ENCODE assay signal across 8 cellular contexts in genomic region chr16:68074850-68075249, GRCh38. TPM values are rescaled to one million over a fixed set of nuclear protein-coding genes. Genes with fewer than 3 reads are reported as not detected.
A peak's percentile ranks its signal among the peaks of the same experiment; 100 is the strongest.
DNase-seq lines count a peak whose midpoint lies in the region; ATAC-seq, FAIRE-seq and TF ChIP-seq lines count a peak whose summit lies in the region.

No MANE protein-coding gene starts in this region.

- SMC1A ChIA-PET in GM12878 (lab: Charles Lee; ENCODE audit: uncharacterized antibody, unreplicated experiment), result interaction anchor here (0.7 to 4.8 kb wide), 11 partner anchors 9 to 153 kb away, joined by 3 to 67 read pairs (median 5); partner anchors contain the start of genes DDX28, DUS2 and NFATC3

- peak overlapping the region; percentile 15; the same call in 1 of the 2 replicates for H3K9ac ChIP-seq in GM12878 (ENCODE audit: control insufficient read depth, insufficient read depth, low read length)

- POLR2A ChIA-PET in GM12878 (lab: Charles Lee), result interaction anchor here (0.8 to 8.8 kb wide), 5 partner anchors 10 to 86 kb away, joined by 3 to 135 read pairs (median 4); partner anchors contain the start of genes DDX28, DUS2 and NFATC3

- H3K36me3 ChIP-seq in GM12878 (ENCODE audit: control insufficient read depth in 2 of 2, insufficient read depth in 2 of 2, low read length in 1 of 2), result peaks cover 33 to 51% of the 10 kb centered on the region in 2 experiments

- H3K4me2 ChIP-seq in GM12878 (ENCODE audit: control insufficient read depth, insufficient read depth), result peak overlapping the region; percentile 76

- no peak overlapping the region; the same call in 1 of the 2 replicates for H2AFZ ChIP-seq in GM12878 (ENCODE audit: control insufficient read depth, low read depth, low read length)

- H3K27me3 ChIP-seq in GM12878 (replicated peaks in 1 of 2; ENCODE audit: control insufficient read depth in 2 of 2, insufficient read depth in 2 of 2, low read length in 1 of 2) (no peaks in the 10 kb centered on the region), dorsolateral prefrontal cortex (no peaks in the 10 kb centered on the region)

- TF ChIP-seq RAD21 in GM12878 (IDR thresholded peaks at IDR 0.05; ENCODE audit: insufficient read depth, low read depth, low read length), result no peak

- peak; percentile 69 to 92; a peak in 3 of 4 replicates for TF ChIP-seq EP300 in GM12878 (IDR thresholded peaks at IDR 0.05; ENCODE audit: borderline replicate concordance in 1 of 2, control insufficient read depth in 1 of 2, low read depth in 2 of 2, low read length in 2 of 2)

- peak; percentile 70 for ATAC-seq in HG02571 (IDR thresholded peaks at IDR 0.05; ENCODE audit: unreplicated experiment)
- ATAC-seq in GM12878, result peak; percentile 93

- FAIRE-seq in GM18507 (lab: Jason Lieb, UNC), result peak; percentile 100
- FAIRE-seq in GM12878 (lab: Jason Lieb, UNC), result peak; percentile 89
- no peak for FAIRE-seq in RCC 7860 (lab: Jason Lieb, UNC)

- in situ Hi-C loops in GM12878 (cut with MboI), result no loop called here

- no peaks in the 10 kb centered on the region for H3K9me3 ChIP-seq in GM12878 (replicated peaks; ENCODE audit: control insufficient read depth, insufficient read depth, low read length)

- DNase-seq in GM18507 (ENCODE audit: extremely low spot score, insufficient read length, low read depth) (peak; percentile 72), NAMALWA (ENCODE audit: low spot score) (peak; percentile 95), GM12878 (ENCODE audit: low read depth, low spot score) (peak; percentile 95), dorsolateral prefrontal cortex (no peak), mucosa of gallbladder (ENCODE audit: low spot score) (no peak), inferior parietal cortex (ENCODE audit: extremely low spot score) (no peak), RCC 7860 (ENCODE audit: low spot score) (no peak)

- H4K20me1 ChIP-seq in GM12878 (ENCODE audit: control insufficient read depth, insufficient read depth), result no peaks in the 10 kb centered on the region

- no peak overlapping the region for H3K4me3 ChIP-seq in GM12878
- H3K4me3 ChIP-seq in dorsolateral prefrontal cortex, result no peak overlapping the region

- H3K27ac ChIP-seq in GM12878 (ENCODE audit: control insufficient read depth, insufficient read depth) (peak overlapping the region; percentile 71), dorsolateral prefrontal cortex (no peak overlapping the region)

- BruUV-seq in GM12878 (replicated peaks; lab: Mats Ljungman, UMichigan), result no TSS peak

- 0% methylated on average over 4 of the region's 4 CpGs for WGBS in GM12878 (ENCODE audit: insufficient coverage, insufficient replicate concordance, low lambda C conversion rate, missing lambda C conversion rate)

- RAD21 ChIA-PET in GM12878 (lab: Charles Lee; ENCODE audit: unreplicated experiment), result interaction anchor here (0.8 to 9.8 kb wide), 9 partner anchors 9 to 187 kb away, joined by 3 to 105 read pairs (median 5); partner anchors contain the start of gene NFATC3

- TF ChIP-seq POLR2A in GM12878 (IDR thresholded peaks at IDR 0.05; ENCODE audit: low read depth, low read length), result 0 out of 2 replicates have a peak, but pooled peaks have one; percentile 19

- CTCF ChIA-PET in GM12878 (lab: Yijun Ruan, JAX), result interaction anchor here (0.9 to 8.2 kb wide), 7 partner anchors 10 to 155 kb away, joined by 3 to 109 read pairs (median 6); partner anchors contain the start of gene NFATC3

- intact Hi-C loops in GM12878 (cut with micrococcal nuclease; ENCODE audit: unreplicated experiment), result no loop called here
- intact Hi-C loops in dorsolateral prefrontal cortex (cut with DNase I), result no loop called here

- H3K79me2 ChIP-seq in GM12878 (ENCODE audit: control insufficient read depth, insufficient read depth, low read length), result no peaks in the 10 kb centered on the region

- no peak for TF ChIP-seq CTCF in GM12878 (IDR thresholded peaks at IDR 0.05 in 2 of 3, conservative IDR thresholded peaks at IDR 0.05 in 1 of 3; ENCODE audit: control insufficient read depth in 2 of 3, extremely low read depth in 1 of 3, insufficient read depth in 1 of 3, low read depth in 3 of 3, low read length in 3 of 3)
- TF ChIP-seq CTCF in dorsolateral prefrontal cortex (IDR thresholded peaks at IDR 0.05 in 54 of 56, conservative IDR thresholded peaks at IDR 0.05 in 2 of 56; ENCODE audit: low read depth in 1 of 56, partially characterized antibody in 56 of 56), result no peak

- H3K4me1 ChIP-seq in GM12878 (ENCODE audit: control insufficient read depth, insufficient read depth, low read length), result peaks cover 50% of the 10 kb centered on the region

RNA-seq across cellular contexts. Expression of gene NFATC3, which starts 10.3 kb away (rescaled TPM):
- 72.1 and 76.3 TPM in 2 replicates for total RNA-seq in GM12878 (2013; cell fraction: nucleolus; rRNA removed)
- total RNA-seq in GM12878 (2014; rRNA removed), result 25.8 and 27.6 TPM in 2 replicates
- total RNA-seq in GM12878 (2014; rRNA removed; fragmentation: Illumina TruSeq; extraction: Trizol), result 21.2 and 23.2 TPM in 2 replicates
- 37.6 and 37.8 TPM in 2 replicates for total RNA-seq in GM12878 (2021)
- 8.0 TPM for polyA plus RNA-seq in GM12878 (2011; ENCODE audit: low read depth)
- 31.3 and 34.7 TPM in 2 replicates for polyA plus RNA-seq in GM12878 (2011; rRNA removed)
- polyA plus RNA-seq in GM12878 (2011; cell fraction: cytosol; rRNA removed), result 26.9 and 27.8 TPM in 2 replicates
- 18.5 and 19.7 TPM in 2 replicates for polyA plus RNA-seq in GM12878 (2011; cell fraction: nucleus; rRNA removed)
- 9.8 and 10.5 TPM in 2 replicates for polyA plus RNA-seq in GM12878 (2012)
- polyA plus RNA-seq in GM12878 (2014; fragmentation: Illumina TruSeq; extraction: Trizol), result 24.4 and 29.5 TPM in 2 replicates
- 1 to 10 TPM; 4.2 to 5.5 TPM for polyA plus RNA-seq in GM12878 (2014; fragmentation: Nextera tagmentation; extraction: Ambion mirVana)
- 20.9 and 23.6 TPM in 2 replicates for polyA plus RNA-seq in GM12878 (2014; rRNA removed)
- 10 to 100 TPM; 25.4 to 32.2 TPM for polyA plus RNA-seq in GM12878 (2016; fragmentation: Nextera tagmentation; extraction: Ambion mirVana)
- polyA minus RNA-seq in GM12878 (2011; rRNA and poly(A)+ RNA removed), result 113 and 115 TPM in 2 replicates
- 29.3 and 32.2 TPM in 2 replicates for polyA minus RNA-seq in GM12878 (2011; cell fraction: cytosol; rRNA and poly(A)+ RNA removed)
- 27.4 and 39.6 TPM in 2 replicates for polyA minus RNA-seq in GM12878 (2011; cell fraction: nucleus; rRNA and poly(A)+ RNA removed)
- total RNA-seq in dorsolateral prefrontal cortex, result 10 to 100 TPM; 30.0 to 60.4 (median 40.8) TPM
- total RNA-seq in mucosa of gallbladder, result 46.5 TPM

RNA-seq across cellular contexts. Expression of gene DUS2, which starts 51.8 kb away (rescaled TPM):
- total RNA-seq in GM12878 (2013; cell fraction: nucleolus; rRNA removed), result 38.8 and 41.3 TPM in 2 replicates
- total RNA-seq in GM12878 (2014; rRNA removed) (28.7 and 33.5 TPM in 2 replicates), GM12878 (2014; rRNA removed; fragmentation: Illumina TruSeq; extraction: Trizol) (25.8 and 26.4 TPM in 2 replicates), GM12878 (2021) (25.2 and 28.1 TPM in 2 replicates), dorsolateral prefrontal cortex (10 to 100 TPM; 10.6 to 25.8 (median 17.6) TPM), mucosa of gallbladder (9.4 TPM)
- 22.0 TPM for polyA plus RNA-seq in GM12878 (2011; ENCODE audit: low read depth)
- polyA plus RNA-seq in GM12878 (2011; rRNA removed) (12.4 and 17.9 TPM in 2 replicates), GM12878 (2014; fragmentation: Illumina TruSeq; extraction: Trizol) (18.9 and 24.6 TPM in 2 replicates), GM12878 (2014; fragmentation: Nextera tagmentation; extraction: Ambion mirVana) (1 to 10 TPM; 4.8 to 7.8 TPM), GM12878 (2014; rRNA removed) (21.7 and 23.0 TPM in 2 replicates), GM12878 (2016; fragmentation: Nextera tagmentation; extraction: Ambion mirVana) (10 to 100 TPM; 28.9 to 32.3 TPM)
- polyA plus RNA-seq in GM12878 (2011; cell fraction: cytosol; rRNA removed), result 24.7 and 29.1 TPM in 2 replicates
- 45.5 and 48.1 TPM in 2 replicates for polyA plus RNA-seq in GM12878 (2011; cell fraction: nucleus; rRNA removed)
- polyA plus RNA-seq in GM12878 (2012), result 23.1 and 24.4 TPM in 2 replicates
- 23.3 and 26.8 TPM in 2 replicates for polyA minus RNA-seq in GM12878 (2011; rRNA and poly(A)+ RNA removed)
- polyA minus RNA-seq in GM12878 (2011; cell fraction: cytosol; rRNA and poly(A)+ RNA removed), result 10.0 TPM in 2 replicates
- 17.7 and 24.9 TPM in 2 replicates for polyA minus RNA-seq in GM12878 (2011; cell fraction: nucleus; rRNA and poly(A)+ RNA removed)

RNA-seq across cellular contexts. Expression of gene DDX28, which starts 51.8 kb away (rescaled TPM):
- total RNA-seq in GM12878 (2013; cell fraction: nucleolus; rRNA removed), result 13.7 and 15.9 TPM in 2 replicates
- 20.1 and 24.1 TPM in 2 replicates for total RNA-seq in GM12878 (2014; rRNA removed)
- total RNA-seq in GM12878 (2014; rRNA removed; fragmentation: Illumina TruSeq; extraction: Trizol), result 14.8 and 15.8 TPM in 2 replicates
- 25.4 and 25.5 TPM in 2 replicates for total RNA-seq in GM12878 (2021)
- 12.2 TPM for polyA plus RNA-seq in GM12878 (2011; ENCODE audit: low read depth)
- 10.3 and 15.3 TPM in 2 replicates for polyA plus RNA-seq in GM12878 (2011; rRNA removed)
- polyA plus RNA-seq in GM12878 (2011; cell fraction: cytosol; rRNA removed), result 14.2 and 21.8 TPM in 2 replicates
- 15.9 and 17.2 TPM in 2 replicates for polyA plus RNA-seq in GM12878 (2011; cell fraction: nucleus; rRNA removed)
- polyA plus RNA-seq in GM12878 (2012), result 13.2 and 14.4 TPM in 2 replicates
- 14.3 and 14.5 TPM in 2 replicates for polyA plus RNA-seq in GM12878 (2014; fragmentation: Illumina TruSeq; extraction: Trizol)
- polyA plus RNA-seq in GM12878 (2014; fragmentation: Nextera tagmentation; extraction: Ambion mirVana), result 1 to 10 TPM; 3.6 to 7.2 TPM
- 29.3 and 32.3 TPM in 2 replicates for polyA plus RNA-seq in GM12878 (2014; rRNA removed)
- 10 to 100 TPM; 34.1 to 40.4 TPM for polyA plus RNA-seq in GM12878 (2016; fragmentation: Nextera tagmentation; extraction: Ambion mirVana)
- 12.5 and 19.6 TPM in 2 replicates for polyA minus RNA-seq in GM12878 (2011; rRNA and poly(A)+ RNA removed)
- polyA minus RNA-seq in GM12878 (2011; cell fraction: cytosol; rRNA and poly(A)+ RNA removed), result 3.5 and 6.2 TPM in 2 replicates
- 12.8 and 17.3 TPM in 2 replicates for polyA minus RNA-seq in GM12878 (2011; cell fraction: nucleus; rRNA and poly(A)+ RNA removed)
- total RNA-seq in dorsolateral prefrontal cortex, result 10 to 100 TPM in 3 of 120 experiments, 1 to 10 TPM in 117; 3.1 to 10.7 (median 6.9) TPM
- total RNA-seq in mucosa of gallbladder, result 6.6 TPM

RNA-seq across cellular contexts. Expression of gene DPEP2NB, which starts 59.1 kb away (rescaled TPM):
- not detected in 2 replicates for total RNA-seq in GM12878 (2013; cell fraction: nucleolus; rRNA removed)
- total RNA-seq in GM12878 (2014; rRNA removed), result not detected in 2 replicates
- not detected in 2 replicates for total RNA-seq in GM12878 (2014; rRNA removed; fragmentation: Illumina TruSeq; extraction: Trizol)
- not detected in 2 replicates for total RNA-seq in GM12878 (2021)
- not detected for polyA plus RNA-seq in GM12878 (2011; ENCODE audit: low read depth)
- not detected in 2 replicates for polyA plus RNA-seq in GM12878 (2011; rRNA removed)
- 0.05 TPM in 1 of 2 replicates, not detected in the other for polyA plus RNA-seq in GM12878 (2011; cell fraction: cytosol; rRNA removed)
- not detected in 2 replicates for polyA plus RNA-seq in GM12878 (2011; cell fraction: nucleus; rRNA removed)
- polyA plus RNA-seq in GM12878 (2012), result not detected in 2 replicates
- polyA plus RNA-seq in GM12878 (2014; fragmentation: Illumina TruSeq; extraction: Trizol), result not detected in 2 replicates
- polyA plus RNA-seq in GM12878 (2014; fragmentation: Nextera tagmentation; extraction: Ambion mirVana), result not detected
- polyA plus RNA-seq in GM12878 (2014; rRNA removed), result not detected in 2 replicates
- polyA plus RNA-seq in GM12878 (2016; fragmentation: Nextera tagmentation; extraction: Ambion mirVana), result not detected
- not detected in 2 replicates for polyA minus RNA-seq in GM12878 (2011; rRNA and poly(A)+ RNA removed)
- not detected in 2 replicates for polyA minus RNA-seq in GM12878 (2011; cell fraction: cytosol; rRNA and poly(A)+ RNA removed)
- polyA minus RNA-seq in GM12878 (2011; cell fraction: nucleus; rRNA and poly(A)+ RNA removed), result not detected in 2 replicates
- total RNA-seq in dorsolateral prefrontal cortex, result under 1 TPM in 2 of 120 experiments, not detected in 118; 0.41 to 0.43 TPM
- total RNA-seq in mucosa of gallbladder, result not detected

Comparison
In these comparisons a context has a peak if more than half of its experiments do, and no peak if none do; other contexts are left out.
1. DNase-seq: peak in GM18507 (single experiment), NAMALWA (single experiment) and GM12878 (single experiment); none in dorsolateral prefrontal cortex (0 of 10), mucosa of gallbladder (single experiment), inferior parietal cortex (single experiment) and RCC 7860 (single experiment).